8 cellular contexts compared by ENCODE assay signal in genomic region chr3:106176734-106177133, GRCh38.
DNase-seq lines count a peak whose midpoint lies in the region; ATAC-seq and TF ChIP-seq lines count a peak whose summit lies in the region.

No MANE protein-coding gene starts in this region.

- no peak overlapping the region for H3K4me3 ChIP-seq in gastroesophageal sphincter
- H3K4me3 ChIP-seq in suprapubic skin, result peak overlapping the region; percentile 8

- TF ChIP-seq CTCF in gastroesophageal sphincter (IDR thresholded peaks at IDR 0.05) (no peak), suprapubic skin (IDR thresholded peaks at IDR 0.05) (no peak)

- TF ChIP-seq EP300 in gastroesophageal sphincter (IDR thresholded peaks at IDR 0.05) (no peak), suprapubic skin (IDR thresholded peaks at IDR 0.05) (no peak)

- CTCF ChIA-PET in HEK293T (lab: Yijun Ruan, JAX), result no interaction called here

- H3K4me1 ChIP-seq in gastroesophageal sphincter (no peaks in the 10 kb centered on the region), suprapubic skin (peaks cover 3% of the 10 kb centered on the region)

- POLR2A ChIA-PET in HEK293T (lab: Yijun Ruan, JAX), result no interaction called here

- 36 to 43% methylated on average over 3 of the region's 3 CpGs for WGBS in gastroesophageal sphincter (ENCODE audit: low coverage in 1 of 2), 2 donors
- WGBS in suprapubic skin, result 21% methylated on average over 3 of the region's 3 CpGs

- ATAC-seq in GM19328 (IDR thresholded peaks at IDR 0.05; ENCODE audit: unreplicated experiment), result peak; percentile 81
- ATAC-seq in HG03175 (IDR thresholded peaks at IDR 0.05; ENCODE audit: unreplicated experiment), result peak; percentile 83
- ATAC-seq in gastroesophageal sphincter, result peak; percentile 43

- no peak for TF ChIP-seq POLR2A in gastroesophageal sphincter (IDR thresholded peaks at IDR 0.05)
- no peak for TF ChIP-seq POLR2A in suprapubic skin (IDR thresholded peaks at IDR 0.05)

- H3K9me3 ChIP-seq in gastroesophageal sphincter, result no peaks in the 10 kb centered on the region
- no peaks in the 10 kb centered on the region for H3K9me3 ChIP-seq in suprapubic skin

- H3K27ac ChIP-seq in gastroesophageal sphincter (no peak overlapping the region), suprapubic skin (no peak overlapping the region)

- peak; percentile 48 for DNase-seq in activated CD4-positive, alpha-beta T cell treated with anti-CD3 and anti-CD28 coated beads for 1 hour
- no peak for DNase-seq in suprapubic skin (ENCODE audit: low spot score in 2 of 2)
- DNase-seq in dedifferentiated amniotic fluid mesenchymal stem cell (ENCODE audit: extremely low spot score), result no peak
- no peak for DNase-seq in HEK293T (ENCODE audit: extremely low spot score)
- DNase-seq in DMS114 treated with DMSO at 0.1 percent for 48 hours (lab: John Stamatoyannopoulos, UW; ENCODE audit: unreplicated experiment), result no peak

- H3K27me3 ChIP-seq in gastroesophageal sphincter, result no peaks in the 10 kb centered on the region
- no peaks in the 10 kb centered on the region for H3K27me3 ChIP-seq in suprapubic skin

- H3K36me3 ChIP-seq in gastroesophageal sphincter (no peaks in the 10 kb centered on the region), suprapubic skin (no peaks in the 10 kb centered on the region)

TF ChIP-seq in HEK293T, 16 proteins besides CTCF, POLR2A, EP300 and RAD21:
- no peak for TF ChIP-seq TARDBP (IDR thresholded peaks at IDR 0.05)
- no peak for TF ChIP-seq LEF1 (IDR thresholded peaks at IDR 0.05; ENCODE audit: borderline replicate concordance)
- no peak for TF ChIP-seq FOXA1 (IDR thresholded peaks at IDR 0.05)
- no peak for TF ChIP-seq ELF4 (IDR thresholded peaks at IDR 0.05)
